8 cellular contexts compared by ENCODE assay signal in genomic region chr10:62803993-62804383, GRCh38. TPM values are rescaled to one million over a fixed set of nuclear protein-coding genes. Genes with fewer than 3 reads are reported as not detected.
DNase-seq lines count a peak whose midpoint lies in the region; ATAC-seq, FAIRE-seq and TF ChIP-seq lines count a peak whose summit lies in the region.

No MANE protein-coding gene starts in this region.

- H3K4me2 ChIP-seq in A549 = peak overlapping the region; percentile 86

- no peaks in the 10 kb centered on the region for H3K27me3 ChIP-seq in iPS-20b (ENCODE audit: insufficient read depth, low read length)
- no peaks in the 10 kb centered on the region for H3K27me3 ChIP-seq in testis

- intact Hi-C loops in testis (cut with DNase I; ENCODE audit: low total_unique reads) = no loop called here

- H3K36me3 Mint-ChIP-seq in activated naive CD8-positive, alpha-beta T cell = peaks cover 17% of the 10 kb centered on the region

- H3K4me1 ChIP-seq in A549 = peaks cover 25% of the 10 kb centered on the region
- peaks cover 24% of the 10 kb centered on the region for H3K4me1 ChIP-seq in iPS-20b (ENCODE audit: insufficient read depth, low read length)
- peaks cover 11% of the 10 kb centered on the region for H3K4me1 ChIP-seq in testis

- no peak for FAIRE-seq in A549 (lab: Jason Lieb, UNC)

- 21% methylated on average over 8 of the region's 10 CpGs for WGBS in A549 (ENCODE audit: missing lambda C conversion rate)
- 10 to 15% methylated on average over 7 to 10 of the region's 10 CpGs for WGBS in testis, 2 donors

- H3K27ac ChIP-seq in A549 (peak overlapping the region; percentile 97 to 100), iPS-20b (ENCODE audit: low read length) (peak overlapping the region; percentile 67), testis (peak overlapping the region; percentile 97 to 98)

- peaks cover 40% of the 10 kb centered on the region for H3K4me1 Mint-ChIP-seq in activated naive CD8-positive, alpha-beta T cell (ENCODE audit: low read depth)

- H3K9ac ChIP-seq in iPS-20b (ENCODE audit: low read depth, low read length) = peak overlapping the region; percentile 77

- peak overlapping the region; percentile 100 for H3K27ac Mint-ChIP-seq in activated naive CD8-positive, alpha-beta T cell

- H3K4me3 ChIP-seq in A549 (peak overlapping the region; percentile 94), iPS-20b (ENCODE audit: low read length) (peak overlapping the region; percentile 92), testis (peak overlapping the region; percentile 85 to 86)

- H3K9me3 ChIP-seq in A549 (no peaks in the 10 kb centered on the region), iPS-20b (ENCODE audit: insufficient read depth, low read depth, low read length) (no peaks in the 10 kb centered on the region), testis (no peaks in the 10 kb centered on the region)

- ATAC-seq in A549 = peak; percentile 20 to 30; a peak in 4 of 6 replicates
- ATAC-seq in activated CD4-positive, CD25-positive, alpha-beta regulatory T cell treated with anti-CD3 and anti-CD28 coated beads, Interleukin-2, amount 50 U/mL, for 24 hours = no peak
- no peak for ATAC-seq in HG02884 (IDR thresholded peaks at IDR 0.05; ENCODE audit: unreplicated experiment)

- no peaks in the 10 kb centered on the region for H3K9me3 Mint-ChIP-seq in activated naive CD8-positive, alpha-beta T cell (ENCODE audit: low read depth)

- no peak; the same call in 1 of the 2 replicates for TF ChIP-seq POLR2A in A549 (IDR thresholded peaks at IDR 0.05; ENCODE audit: low read length)
- no peak for TF ChIP-seq POLR2A in testis (IDR thresholded peaks at IDR 0.05)

- no peak for TF ChIP-seq RAD21 in A549 (conservative IDR thresholded peaks at IDR 0.05 in 1 of 2, IDR thresholded peaks at IDR 0.05 in 1 of 2)

- no peak for TF ChIP-seq EP300 in A549 (IDR thresholded peaks at IDR 0.05)

- CTCF ChIA-PET in A549 (lab: Yijun Ruan, JAX) = interaction anchor here (0.8 to 1.2 kb wide), 3 partner anchors 14 to 210 kb away, joined by 4 to 5 read pairs (median 4); no protein-coding TSS in a partner anchor

- peaks cover 7% of the 10 kb centered on the region; the same call in 1 of the 2 replicates for H3K36me3 ChIP-seq in iPS-20b (ENCODE audit: insufficient read depth, low read depth, low read length)
- no peaks in the 10 kb centered on the region for H3K36me3 ChIP-seq in testis (ENCODE audit: low read depth, missing control alignments)

- POLR2A ChIA-PET in A549 (lab: Yijun Ruan, JAX) = interaction anchor here (0.7 to 1.9 kb wide), 3 partner anchors 13 to 193 kb away, joined by 3 to 14 read pairs (median 4); partner anchors contain the start of gene EGR2

- H3K27me3 Mint-ChIP-seq in activated naive CD8-positive, alpha-beta T cell = no peaks in the 10 kb centered on the region

- H3K4me3 Mint-ChIP-seq in activated naive CD8-positive, alpha-beta T cell = peak overlapping the region; percentile 97

- DNase-seq in A549 (ENCODE audit: low read depth in 1 of 2, low spot score in 1 of 2) (no peak), HCEC 1CT (peak; percentile 57), testis (no peak), NCI-H2227 (lab: John Stamatoyannopoulos, UW; ENCODE audit: unreplicated experiment) (no peak)

- no peak for TF ChIP-seq CTCF in A549 (IDR thresholded peaks at IDR 0.05)
- TF ChIP-seq CTCF in testis (IDR thresholded peaks at IDR 0.05) = no peak

TF ChIP-seq in A549, 52 proteins besides CTCF, POLR2A, EP300 and RAD21:
- TF ChIP-seq NR3C1 (IDR thresholded peaks at IDR 0.05) (no peak), MAZ (IDR thresholded peaks at IDR 0.05; ENCODE audit: borderline replicate concordance, low read depth, low read length) (no peak), KDM5A (IDR thresholded peaks at IDR 0.05) (no peak), MAFK (IDR thresholded peaks at IDR 0.05; ENCODE audit: partially characterized antibody) (no peak), GATA3 (IDR thresholded peaks at IDR 0.05; ENCODE audit: borderline replicate concordance) (no peak), POLR2AphosphoS2 (conservative IDR thresholded peaks at IDR 0.05; ENCODE audit: low read length) (no peak), SREBF2 (IDR thresholded peaks at IDR 0.05) (no peak), CEBPB (IDR thresholded peaks at IDR 0.05) (no peak), MYC (IDR thresholded peaks at IDR 0.05; ENCODE audit: borderline replicate concordance, low read length) (no peak), PHF8 (IDR thresholded peaks at IDR 0.05; ENCODE audit: borderline replicate concordance, low read depth) (0 out of 2 replicates have a peak, but pooled peaks have one; percentile 69), HMGXB4 (CRISPR knock-in tag; IDR thresholded peaks at IDR 0.05; ENCODE audit: borderline replicate concordance) (no peak), EHMT2 (IDR thresholded peaks at IDR 0.05; ENCODE audit: low read depth) (peak; percentile 82; the same call in 1 of the 2 replicates)
- TF ChIP-seq, protein P1, sequence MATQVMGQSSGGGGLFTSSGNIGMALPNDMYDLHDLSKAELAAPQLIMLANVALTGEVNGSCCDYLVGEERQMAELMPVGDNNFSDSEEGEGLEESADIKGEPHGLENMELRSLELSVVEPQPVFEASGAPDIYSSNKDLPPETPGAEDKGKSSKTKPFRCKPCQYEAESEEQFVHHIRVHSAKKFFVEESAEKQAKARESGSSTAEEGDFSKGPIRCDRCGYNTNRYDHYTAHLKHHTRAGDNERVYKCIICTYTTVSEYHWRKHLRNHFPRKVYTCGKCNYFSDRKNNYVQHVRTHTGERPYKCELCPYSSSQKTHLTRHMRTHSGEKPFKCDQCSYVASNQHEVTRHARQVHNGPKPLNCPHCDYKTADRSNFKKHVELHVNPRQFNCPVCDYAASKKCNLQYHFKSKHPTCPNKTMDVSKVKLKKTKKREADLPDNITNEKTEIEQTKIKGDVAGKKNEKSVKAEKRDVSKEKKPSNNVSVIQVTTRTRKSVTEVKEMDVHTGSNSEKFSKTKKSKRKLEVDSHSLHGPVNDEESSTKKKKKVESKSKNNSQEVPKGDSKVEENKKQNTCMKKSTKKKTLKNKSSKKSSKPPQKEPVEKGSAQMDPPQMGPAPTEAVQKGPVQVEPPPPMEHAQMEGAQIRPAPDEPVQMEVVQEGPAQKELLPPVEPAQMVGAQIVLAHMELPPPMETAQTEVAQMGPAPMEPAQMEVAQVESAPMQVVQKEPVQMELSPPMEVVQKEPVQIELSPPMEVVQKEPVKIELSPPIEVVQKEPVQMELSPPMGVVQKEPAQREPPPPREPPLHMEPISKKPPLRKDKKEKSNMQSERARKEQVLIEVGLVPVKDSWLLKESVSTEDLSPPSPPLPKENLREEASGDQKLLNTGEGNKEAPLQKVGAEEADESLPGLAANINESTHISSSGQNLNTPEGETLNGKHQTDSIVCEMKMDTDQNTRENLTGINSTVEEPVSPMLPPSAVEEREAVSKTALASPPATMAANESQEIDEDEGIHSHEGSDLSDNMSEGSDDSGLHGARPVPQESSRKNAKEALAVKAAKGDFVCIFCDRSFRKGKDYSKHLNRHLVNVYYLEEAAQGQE (IDR thresholded peaks at IDR 0.05) = no peak
- TF ChIP-seq, protein P2, sequence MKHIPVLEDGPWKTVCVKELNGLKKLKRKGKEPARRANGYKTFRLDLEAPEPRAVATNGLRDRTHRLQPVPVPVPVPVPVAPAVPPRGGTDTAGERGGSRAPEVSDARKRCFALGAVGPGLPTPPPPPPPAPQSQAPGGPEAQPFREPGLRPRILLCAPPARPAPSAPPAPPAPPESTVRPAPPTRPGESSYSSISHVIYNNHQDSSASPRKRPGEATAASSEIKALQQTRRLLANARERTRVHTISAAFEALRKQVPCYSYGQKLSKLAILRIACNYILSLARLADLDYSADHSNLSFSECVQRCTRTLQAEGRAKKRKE (CRISPR knock-in tag; IDR thresholded peaks at IDR 0.05; ENCODE audit: low read depth) = no peak

RNA-seq across cellular contexts. Expression of gene ADO, which starts 0.5 kb away (rescaled TPM):
- 22.0 and 23.2 TPM in 2 replicates for polyA plus RNA-seq in A549 (2011; rRNA removed)
- 8.1 and 12.3 TPM in 2 replicates for polyA plus RNA-seq in A549 (2012; cell fraction: cytosol; rRNA removed)
- polyA plus RNA-seq in A549 (2012; cell fraction: nucleus; rRNA removed) = 6.5 and 9.4 TPM in 2 replicates
- 16.6 to 19.0 TPM (median 18.8 TPM) in 3 replicates for polyA plus RNA-seq in A549 (2017; fragmentation: RNase III; extraction: RNeasy Plus Mini Kit Qiagen cat#74134 plus additional on column Dnase treatment)
- 8.4 and 8.7 TPM in 2 replicates for polyA minus RNA-seq in A549 (2011; rRNA and poly(A)+ RNA removed)
- total RNA-seq in testis = 10 to 100 TPM; 65.9 to 87.8 TPM
- polyA plus RNA-seq in testis (ENCODE audit: insufficient read depth, low read depth, low replicate concordance) = 93.9 TPM

RNA-seq across cellular contexts. Expression of gene EGR2, which starts 12.2 kb away (rescaled TPM):
- polyA plus RNA-seq in A549 (2011; rRNA removed) = 1.6 and 4.4 TPM in 2 replicates
- 0.30 and 0.49 TPM in 2 replicates for polyA plus RNA-seq in A549 (2012; cell fraction: cytosol; rRNA removed)
- polyA plus RNA-seq in A549 (2012; cell fraction: nucleus; rRNA removed) = 0.80 and 1.1 TPM in 2 replicates
- 0.13 TPM in 1 of 3 replicates, not detected in the others for polyA plus RNA-seq in A549 (2017; fragmentation: RNase III; extraction: RNeasy Plus Mini Kit Qiagen cat#74134 plus additional on column Dnase treatment)
- 4.3 and 4.6 TPM in 2 replicates for polyA minus RNA-seq in A549 (2011; rRNA and poly(A)+ RNA removed)
- total RNA-seq in testis = 1 to 10 TPM; 6.8 TPM
- 8.8 TPM for polyA plus RNA-seq in testis (ENCODE audit: insufficient read depth, low read depth, low replicate concordance)

Comparison
In these comparisons a context has a peak if more than half of its experiments do, and no peak if none do; other contexts are left out.
1. ATAC-seq: peak in A549 (2 of 2); none in activated CD4-positive, CD25-positive, alpha-beta regulatory T cell treated with anti-CD3 and anti-CD28 coated beads, Interleukin-2, amount 50 U/mL, for 24 hours (0 of 2) and HG02884 (single experiment).
2. Peak in every context shown above with its lines, with median percentiles within 50 percentile points of each other: H3K27ac ChIP-seq and H3K4me3 ChIP-seq.